In the genomic region with DNA sequence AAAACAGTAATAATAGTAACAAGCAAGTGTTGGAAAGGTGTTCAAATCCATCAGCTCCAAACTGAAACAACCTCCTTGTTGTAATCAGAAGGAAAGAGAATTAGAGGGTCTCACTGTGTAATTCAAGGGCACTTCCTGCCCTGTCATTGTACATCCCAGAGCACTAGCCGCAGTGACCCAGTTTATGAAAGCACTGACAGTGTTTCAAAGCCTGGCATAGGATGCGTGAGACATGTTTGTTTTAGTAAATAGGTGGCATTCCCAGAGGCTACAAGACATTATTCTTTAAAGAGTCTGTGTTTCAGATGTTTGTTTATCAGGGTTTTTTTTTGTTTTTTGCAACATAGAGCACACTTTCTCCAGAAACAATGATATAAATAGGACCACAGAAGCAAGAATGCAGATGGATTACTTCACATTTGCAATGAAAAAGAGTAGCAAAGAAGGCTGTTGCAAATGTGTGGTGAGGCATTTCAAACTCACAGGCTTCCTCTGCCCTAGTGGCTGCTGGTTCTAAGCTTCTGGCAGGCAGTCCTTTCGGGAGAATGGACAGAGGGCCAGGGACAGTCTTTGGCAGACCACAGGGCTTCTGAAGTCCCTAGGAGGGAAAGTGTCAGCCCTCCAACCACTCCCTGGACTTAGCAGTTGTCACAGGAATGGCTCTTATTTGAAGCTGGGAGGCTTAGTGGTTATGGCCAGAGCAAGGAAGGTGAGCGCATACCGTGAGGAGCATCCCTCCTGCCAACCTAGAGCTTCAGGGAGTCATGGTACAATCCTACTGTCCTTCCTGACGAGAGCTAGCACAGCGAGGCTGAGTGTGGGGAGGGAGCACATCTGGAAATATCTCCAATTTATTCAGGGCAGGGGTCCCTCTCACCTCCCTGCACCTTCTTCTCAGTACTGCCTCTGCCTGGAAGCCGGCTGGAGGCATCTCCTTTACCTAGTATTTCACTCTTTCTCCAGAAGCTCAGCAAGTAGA, we compare ENCODE assay signal across 8 cellular contexts. TPM values are rescaled to one million over a fixed set of nuclear protein-coding genes. Genes with fewer than 3 reads are reported as not detected.
DNase-seq lines count a peak whose midpoint lies in the region; ATAC-seq and TF ChIP-seq lines count a peak whose summit lies in the region.

No MANE protein-coding gene starts in this region.

- no peak overlapping the region for H3K27ac Mint-ChIP-seq in endothelial cell (ENCODE audit: unreplicated experiment)

- no peak for TF ChIP-seq CTCF in endothelial cell (IDR thresholded peaks at IDR 0.05; ENCODE audit: unreplicated experiment)

- peak overlapping the region; percentile 71 for H3K27ac ChIP-seq in BLaER1

- H3K4me1 Mint-ChIP-seq in endothelial cell (ENCODE audit: unreplicated experiment), result peaks cover 12% of the 10 kb centered on the region

- H3K9ac ChIP-seq in BLaER1, result peak overlapping the region; percentile 66; the same call in 1 of the 2 replicates

- peak overlapping the region; percentile 98 for H3K4me2 ChIP-seq in BLaER1

- H3K4me3 Mint-ChIP-seq in endothelial cell (ENCODE audit: unreplicated experiment), result no peak overlapping the region

- no peaks in the 10 kb centered on the region for H3K9me3 Mint-ChIP-seq in endothelial cell (ENCODE audit: unreplicated experiment)

- DNase-seq in NOMO-1 treated with DMSO at 0.1 percent for 48 hours (lab: John Stamatoyannopoulos, UW; ENCODE audit: unreplicated experiment) (peak; percentile 51), iris pigment epithelial cell (ENCODE audit: low read depth) (peak; percentile 39), endothelial cell (ENCODE audit: low spot score) (no peak), NCI-H128 (lab: John Stamatoyannopoulos, UW; ENCODE audit: unreplicated experiment) (no peak), NCI-H2227 (lab: John Stamatoyannopoulos, UW; ENCODE audit: unreplicated experiment) (no peak), HPDE6-E6E7 (ENCODE audit: extremely low spot score) (no peak)

- peaks cover 38% of the 10 kb centered on the region for H3K4me1 ChIP-seq in BLaER1

- H3K27me3 ChIP-seq in BLaER1, result no peaks in the 10 kb centered on the region

- peak; percentile 15 for ATAC-seq in GM19467 (IDR thresholded peaks at IDR 0.05; ENCODE audit: unreplicated experiment)

- H3K36me3 Mint-ChIP-seq in endothelial cell (ENCODE audit: low read depth, unreplicated experiment), result no peaks in the 10 kb centered on the region

- H4K20me1 ChIP-seq in BLaER1, result no peaks in the 10 kb centered on the region

- H3K4me3 ChIP-seq in BLaER1, result peak overlapping the region; percentile 48

- H3K9me3 ChIP-seq in BLaER1, result no peaks in the 10 kb centered on the region

- no peaks in the 10 kb centered on the region for H3K27me3 Mint-ChIP-seq in endothelial cell (ENCODE audit: unreplicated experiment)

- no peaks in the 10 kb centered on the region for H3K36me3 ChIP-seq in BLaER1

RNA-seq across cellular contexts. Expression of a gene that starts 31.4 kb away (rescaled TPM):
- 8.9 TPM for total RNA-seq in endothelial cell (ENCODE audit: unreplicated experiment)

Comparison
In these comparisons a context has a peak if more than half of its experiments do, and no peak if none do; other contexts are left out.
1. DNase-seq: peak in NOMO-1 treated with DMSO at 0.1 percent for 48 hours (single experiment) and iris pigment epithelial cell (single experiment); none in endothelial cell (single experiment), NCI-H128 (single experiment), NCI-H2227 (single experiment) and HPDE6-E6E7 (single experiment).